16 cellular contexts compared by ENCODE assay signal in genomic region chr2:186917866-186918265, GRCh38.
"Had no signal": no experiment of that assay in that cellular context is flagged by ENCODE, and none has a peak within 500 bp of the region (broad histone marks: within the 10 kb centered on the region; RNA-seq: fewer than 3 reads in every experiment).

No MANE protein-coding gene starts in this region.

- DNase-seq: activated CD4-positive, alpha-beta T cell treated with anti-CD3 and anti-CD28 coated beads, Interleukin-2, amount 10 ng/mL, durations not matched to agents 7 days and 5 days; activated CD8-positive, alpha-beta memory T cell treated with anti-CD3 and anti-CD28 coated beads for 24 hours; activated CD8-positive, alpha-beta memory T cell treated with anti-CD3 and anti-CD28 coated beads, Interleukin-2, amount 50 U/mL, for 48 hours; activated effector memory CD4-positive, alpha-beta T cell treated with anti-CD3 and anti-CD28 coated beads, Interleukin-2, amount 50 U/mL, for 16 hours; activated naive CD4-positive, alpha-beta T cell treated with anti-CD3 and anti-CD28 coated beads, Interleukin-2, amount 50 U/mL, for 16 hours; activated T-cell treated with anti-CD3 and anti-CD28 coated beads, Interleukin-2, amount 50 U/mL, for 48 hours; effector CD4-positive, alpha-beta T cell; heart left ventricle; kidney; occipital lobe; stimulated activated CD4-positive, alpha-beta T cell treated with anti-CD3 and anti-CD28 coated beads, Interleukin-2, amount 100 ng/mL, for 24 hours; stimulated activated naive CD4-positive, alpha-beta T cell treated with Interleukin-2 at 50 U/mL for 16 hours; tibial artery had no signal

- ATAC-seq: activated CD4-positive, CD25-positive, alpha-beta regulatory T cell treated with anti-CD3 and anti-CD28 coated beads, Interleukin-2, amount 50 U/mL, for 24 hours; gastroesophageal sphincter; heart left ventricle; left lobe of liver had no signal

- H3K4me3 ChIP-seq: gastroesophageal sphincter, heart left ventricle, tibial artery had no signal

- H3K27ac ChIP-seq: gastroesophageal sphincter, heart left ventricle, tibial artery had no signal

- H3K4me1 ChIP-seq: heart left ventricle had no signal

- H3K9me3 ChIP-seq: gastroesophageal sphincter, heart left ventricle, tibial artery had no signal

- H3K27me3 ChIP-seq: gastroesophageal sphincter, heart left ventricle, tibial artery had no signal

- H3K36me3 ChIP-seq: gastroesophageal sphincter, heart left ventricle, tibial artery had no signal
